In the genomic region with DNA sequence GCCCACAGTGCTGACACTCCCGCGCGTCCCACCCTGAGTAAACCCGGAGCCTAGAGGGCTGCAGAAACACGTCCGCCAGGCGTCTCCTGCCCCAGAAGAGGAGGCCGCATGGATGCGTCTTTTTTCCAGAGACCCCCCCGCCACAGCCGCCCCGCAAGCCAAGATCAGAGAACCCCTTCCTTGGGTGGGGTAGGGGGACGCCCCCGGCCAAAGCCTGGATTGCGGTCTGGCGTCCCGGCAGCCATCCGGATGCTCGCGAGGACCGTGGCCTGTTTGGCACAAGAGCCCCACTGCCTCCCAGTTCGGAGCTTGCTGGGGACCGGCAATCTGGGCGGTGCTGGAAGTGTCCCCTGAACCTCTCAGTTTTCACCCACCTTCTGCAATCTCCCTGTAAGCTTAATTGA, we compare ENCODE assay signal across 11 cellular contexts. TPM values are rescaled to one million over a fixed set of nuclear protein-coding genes. Genes with fewer than 3 reads are reported as not detected.
DNase-seq lines count a peak whose midpoint lies in the region; ATAC-seq, FAIRE-seq and TF ChIP-seq lines count a peak whose summit lies in the region.
"Had no signal": no experiment of that assay in that cellular context is flagged by ENCODE, and none has a peak within 500 bp of the region (broad histone marks: within the 10 kb centered on the region; RNA-seq: fewer than 3 reads in every experiment).

No MANE protein-coding gene starts in this region.

- DNase-seq in AG04449 (ENCODE audit: low read depth, low spot score): no peak
- DNase-seq in T-helper 17 cell: peak in 1 of 3 donors; percentile 7
- no peak for DNase-seq in neural progenitor cell (ENCODE audit: low spot score)
- no peak for DNase-seq in cerebellar cortex (ENCODE audit: low spot score)
- no peak for DNase-seq in urothelium cell line (ENCODE audit: low spot score)
- DNase-seq in substantia nigra (lab: John Stamatoyannopoulos, UW): no peak
- DNase-seq: DMS79, NCI-H524 had no signal

- no peak for TF ChIP-seq EP300 in gastroesophageal sphincter (IDR thresholded peaks at IDR 0.05)

- peaks cover 0 to 18% (median 0%) of the 10 kb centered on the region in 3 donors for H3K4me1 ChIP-seq in gastroesophageal sphincter
- H3K4me1 ChIP-seq in neural progenitor cell: no peaks in the 10 kb centered on the region

- H3K27me3 ChIP-seq in gastroesophageal sphincter: peaks cover 22% of the 10 kb centered on the region
- peaks cover 63% of the 10 kb centered on the region for H3K27me3 ChIP-seq in neural progenitor cell

- FAIRE-seq in urothelium cell line (lab: Jason Lieb, UNC): no peak

- peaks cover 11% of the 10 kb centered on the region for H3F3A ChIP-seq in neural progenitor cell (ENCODE audit: low read depth)

- ATAC-seq in T-helper 17 cell: no peak
- ATAC-seq in gastroesophageal sphincter: peak; percentile 12
- no peak for ATAC-seq in GM18517 (IDR thresholded peaks at IDR 0.05; ENCODE audit: unreplicated experiment)

- H3K4me2 ChIP-seq in neural progenitor cell: peak overlapping the region; percentile 77

- no peak for TF ChIP-seq CTCF in AG04449 (IDR thresholded peaks at IDR 0.05; ENCODE audit: insufficient read depth, low read length, missing control alignments)
- TF ChIP-seq CTCF in gastroesophageal sphincter (IDR thresholded peaks at IDR 0.05): no peak
- peak; percentile 14 for TF ChIP-seq CTCF in neural progenitor cell (IDR thresholded peaks at IDR 0.05)

- H3K9me3 Mint-ChIP-seq in neural progenitor cell: no peaks in the 10 kb centered on the region

- H3K4me3 Mint-ChIP-seq in T-helper 17 cell (peak overlapping the region; percentile 59), neural progenitor cell (peak overlapping the region; percentile 83)

- no peaks in the 10 kb centered on the region for H4K20me1 ChIP-seq in neural progenitor cell (ENCODE audit: low read depth)

- H3K9me3 ChIP-seq in T-helper 17 cell (ENCODE audit: control insufficient read depth, low read length, poor library complexity, severe bottlenecking) (no peaks in the 10 kb centered on the region), gastroesophageal sphincter (no peaks in the 10 kb centered on the region), neural progenitor cell (ENCODE audit: low read depth) (no peaks in the 10 kb centered on the region)

- H3K4me3 ChIP-seq in AG04449 (ENCODE audit: low read depth, low read length): peak overlapping the region; percentile 50
- peak overlapping the region; percentile 9 to 59 for H3K4me3 ChIP-seq in gastroesophageal sphincter
- peak overlapping the region; percentile 48 for H3K4me3 ChIP-seq in neural progenitor cell

- H3K36me3 ChIP-seq in gastroesophageal sphincter: no peaks in the 10 kb centered on the region
- H3K36me3 ChIP-seq in neural progenitor cell: no peaks in the 10 kb centered on the region

- peak overlapping the region in 3 of 4 donors; percentile 50 to 72 (median 66) for H3K27ac ChIP-seq in gastroesophageal sphincter
- no peak overlapping the region for H3K27ac ChIP-seq in neural progenitor cell
- H3K27ac ChIP-seq in substantia nigra (ENCODE audit: low read depth, low read length, poor library complexity, severe bottlenecking): no peak overlapping the region

- H3K27ac Mint-ChIP-seq in T-helper 17 cell (no peak overlapping the region), neural progenitor cell (no peak overlapping the region)

- H2AFZ ChIP-seq in neural progenitor cell (replicated peaks): peak overlapping the region; percentile 96

- H3K36me3 Mint-ChIP-seq in T-helper 17 cell (ENCODE audit: low read depth) (peaks cover 12% of the 10 kb centered on the region), neural progenitor cell (no peaks in the 10 kb centered on the region)

- H3K4me1 Mint-ChIP-seq in T-helper 17 cell (peaks cover 8% of the 10 kb centered on the region), neural progenitor cell (peaks cover 6% of the 10 kb centered on the region)

- CTCF ChIA-PET in AG04449 (lab: Yijun Ruan, JAX): interaction anchor here (4.5 kb wide), 1 partner anchor 14 kb away, joined by 30 read pairs; no protein-coding TSS in a partner anchor

- no peak overlapping the region for H3K9ac ChIP-seq in neural progenitor cell

- no CpG with 5 or more reads among the region's 24 CpGs for WGBS in gastroesophageal sphincter (ENCODE audit: low coverage in 1 of 2), 2 donors

- no peaks in the 10 kb centered on the region for H3K79me2 ChIP-seq in neural progenitor cell (ENCODE audit: low read depth)

- TF ChIP-seq POLR2A in gastroesophageal sphincter (IDR thresholded peaks at IDR 0.05): no peak

- POLR2A ChIA-PET in AG04449 (lab: Yijun Ruan, JAX): no interaction called here

- H3K27me3 Mint-ChIP-seq in T-helper 17 cell (peaks cover 69% of the 10 kb centered on the region), neural progenitor cell (ENCODE audit: insufficient read depth, low read depth) (peaks cover 23% of the 10 kb centered on the region)

RNA-seq across cellular contexts. Expression of gene FAM162B, which starts 1.0 kb away (rescaled TPM):
- total RNA-seq in T-helper 17 cell (not detected), gastroesophageal sphincter (10 to 100 TPM in 2 of 4 donors, 1 to 10 TPM in 2; 5.6 to 11.6 (median 10.2) TPM), neural progenitor cell (ENCODE audit: low replicate concordance) (0.28 TPM in 1 of 2 replicates, not detected in the other)
- total RNA-seq: renal cortical epithelial cell had no signal

Comparison
In these comparisons a context has a peak if more than half of its experiments do, and no peak if none do; other contexts are left out.
1. H3K27ac ChIP-seq: peak in gastroesophageal sphincter (3 of 4); none in neural progenitor cell (single experiment) and substantia nigra (single experiment).
2. Peak in every context shown above with its lines, with median percentiles within 50 percentile points of each other: H3K4me3 ChIP-seq.